21 cellular contexts compared by ENCODE assay signal in genomic region chr13:34153428-34154180, GRCh38.
DNase-seq lines count a peak whose midpoint lies in the region; TF ChIP-seq lines count a peak whose summit lies in the region.
"Had no signal": no experiment of that assay in that cellular context is flagged by ENCODE, and none has a peak within 500 bp of the region (broad histone marks: within the 10 kb centered on the region; RNA-seq: fewer than 3 reads in every experiment).

No MANE protein-coding gene starts in this region.

- H3K9me3 ChIP-seq in cardiac muscle cell (ENCODE audit: low read depth), result no peaks in the 10 kb centered on the region
- H3K9me3 ChIP-seq: lower lobe of right lung, transverse colon had no signal

- DNase-seq in cardiac muscle cell (ENCODE audit: low read depth in 1 of 2, low spot score in 1 of 2) (peak; percentile 30 to 44), cardiac septum (ENCODE audit: low spot score) (no peak), amniotic epithelial cell (ENCODE audit: low read depth) (peak; percentile 66), lung microvascular endothelial cell (ENCODE audit: low read depth in 2 of 2) (peak; percentile 16 to 31), NCI-H69 (lab: John Stamatoyannopoulos, UW) (no peak), superior temporal gyrus (ENCODE audit: extremely low spot score) (no peak)
- no peak for DNase-seq in activated CD4-positive, alpha-beta T cell treated with anti-CD3 and anti-CD28 coated beads for 4 hours
- DNase-seq in activated CD4-positive, alpha-beta T cell treated with anti-CD3 and anti-CD28 coated beads, Interleukin-2, amount 10 ng/mL, durations not matched to agents 24 days and 14 days, result no peak
- DNase-seq: activated CD4-positive, CD25-positive, alpha-beta regulatory T cell treated with anti-CD3 and anti-CD28 coated beads, Interleukin-2, amount 50 U/mL, for 72 hours; activated CD8-positive, alpha-beta memory T cell treated with anti-CD3 and anti-CD28 coated beads, Interleukin-2, amount 50 U/mL, for 4 hours; anterior cingulate cortex; CD4-positive, CD25-positive, alpha-beta regulatory T cell; cortex of kidney; HCEC 1CT; lower lobe of right lung; natural killer cell; NCI-H187; SHP77 treated with DMSO at 0.1 percent for 48 hours; stimulated activated CD4-positive, alpha-beta T cell treated with anti-CD3 and anti-CD28 coated beads, Interleukin-12 subunit alpha, Interleukin-12 subunit beta, amount 100 ng/mL, for 4 hours; T-helper 2 cell; transverse colon had no signal

- TF ChIP-seq CTCF in cardiac muscle cell (IDR thresholded peaks at IDR 0.05; ENCODE audit: low read depth, low read length), result no peak

- peak overlapping the region; percentile 75 for H3K27ac ChIP-seq in cardiac muscle cell
- H3K27ac ChIP-seq: lower lobe of right lung, transverse colon had no signal

- no peak overlapping the region for H3K27ac Mint-ChIP-seq in activated CD4-positive, alpha-beta T cell treated with anti-CD3 and anti-CD28 coated beads, Interleukin-2, amount 10 ng/mL, durations not matched to agents 24 days and 14 days
- H3K27ac Mint-ChIP-seq: CD4-positive, CD25-positive, alpha-beta regulatory T cell; natural killer cell had no signal

- H3K4me3 ChIP-seq in cardiac muscle cell, result no peak overlapping the region
- H3K4me3 ChIP-seq: lower lobe of right lung, transverse colon had no signal

- H3K4me1 ChIP-seq in cardiac muscle cell (ENCODE audit: low read depth), result no peaks in the 10 kb centered on the region

- H3K27me3 Mint-ChIP-seq in activated CD4-positive, alpha-beta T cell treated with anti-CD3 and anti-CD28 coated beads, Interleukin-2, amount 10 ng/mL, durations not matched to agents 24 days and 14 days, result peaks cover 9% of the 10 kb centered on the region
- H3K27me3 Mint-ChIP-seq: CD4-positive, CD25-positive, alpha-beta regulatory T cell had no signal

- H3K27me3 ChIP-seq in cardiac muscle cell, result no peaks in the 10 kb centered on the region
- H3K27me3 ChIP-seq: transverse colon had no signal

- intact Hi-C loops in cardiac septum (cut with DNase I), result no loop called here
- intact Hi-C loops in activated CD4-positive, alpha-beta T cell treated with anti-CD3 and anti-CD28 coated beads, Interleukin-2, amount 10 ng/mL, durations not matched to agents 24 days and 14 days (cut with micrococcal nuclease), result loop anchor here (10.0 kb wide), 3 partner anchors 539 to 1249 kb away; no protein-coding TSS in a partner anchor

- H3K9me3 Mint-ChIP-seq in activated CD4-positive, alpha-beta T cell treated with anti-CD3 and anti-CD28 coated beads, Interleukin-2, amount 10 ng/mL, durations not matched to agents 24 days and 14 days, result peaks cover 2% of the 10 kb centered on the region

- peaks cover 19% of the 10 kb centered on the region for H3K4me1 Mint-ChIP-seq in activated CD4-positive, alpha-beta T cell treated with anti-CD3 and anti-CD28 coated beads, Interleukin-2, amount 10 ng/mL, durations not matched to agents 24 days and 14 days

- H3K4me3 Mint-ChIP-seq in activated CD4-positive, alpha-beta T cell treated with anti-CD3 and anti-CD28 coated beads, Interleukin-2, amount 10 ng/mL, durations not matched to agents 24 days and 14 days, result no peak overlapping the region
- H3K4me3 Mint-ChIP-seq: CD4-positive, CD25-positive, alpha-beta regulatory T cell; natural killer cell had no signal

- no peaks in the 10 kb centered on the region for H3K36me3 Mint-ChIP-seq in activated CD4-positive, alpha-beta T cell treated with anti-CD3 and anti-CD28 coated beads, Interleukin-2, amount 10 ng/mL, durations not matched to agents 24 days and 14 days (ENCODE audit: low read depth)
- H3K36me3 Mint-ChIP-seq: CD4-positive, CD25-positive, alpha-beta regulatory T cell; natural killer cell had no signal

- no peaks in the 10 kb centered on the region for H3K36me3 ChIP-seq in cardiac muscle cell
- H3K36me3 ChIP-seq: lower lobe of right lung, transverse colon had no signal

Comparison
In these comparisons a context has a peak if more than half of its experiments do, and no peak if none do; other contexts are left out.
1. DNase-seq: peak in cardiac muscle cell (2 of 2), amniotic epithelial cell (single experiment) and lung microvascular endothelial cell (2 of 2); none in cardiac septum (single experiment), activated CD4-positive, alpha-beta T cell treated with anti-CD3 and anti-CD28 coated beads for 4 hours (0 of 2), NCI-H69 (single experiment), superior temporal gyrus (single experiment) and activated CD4-positive, alpha-beta T cell treated with anti-CD3 and anti-CD28 coated beads, Interleukin-2, amount 10 ng/mL, durations not matched to agents 24 days and 14 days (single experiment).